In genomic region chr4:1961038-1961437, GRCh38 we compare ENCODE assay signal across 22 cellular contexts.
"Had no signal": no experiment of that assay in that cellular context is flagged by ENCODE, and none has a peak within 500 bp of the region (broad histone marks: within the 10 kb centered on the region; RNA-seq: fewer than 3 reads in every experiment).

No MANE protein-coding gene starts in this region.

- H3K4me3 Mint-ChIP-seq: dendritic cell treated with granulocyte-macrophage colony-stimulating factor and Interleukin-4, amounts not matched to agents 40 ng/mL and 50 ng/mL, for 4 days; effector memory CD8-positive, alpha-beta T cell; memory B cell; mesothelial cell of epicardium; natural killer cell; neural crest cell; stimulated activated naive B cell treated with anti-CD40 and anti-IgM and Interleukin-4, amounts not matched to agents 10 μg/mL and 1 μg/mL and 100 μg/mL, for 72 hours; stimulated activated naive CD8-positive, alpha-beta T cell treated with anti-CD3 and anti-CD28 coated beads, Interleukin-15, amount 100 ng/mL, for 72 hours had no signal

- H3K27me3 Mint-ChIP-seq: dendritic cell treated with granulocyte-macrophage colony-stimulating factor and Interleukin-4, amounts not matched to agents 40 ng/mL and 50 ng/mL, for 4 days; effector memory CD8-positive, alpha-beta T cell; memory B cell; stimulated activated naive B cell treated with anti-CD40 and anti-IgM and Interleukin-4, amounts not matched to agents 10 μg/mL and 1 μg/mL and 100 μg/mL, for 72 hours; stimulated activated naive CD8-positive, alpha-beta T cell treated with anti-CD3 and anti-CD28 coated beads, Interleukin-15, amount 100 ng/mL, for 72 hours had no signal

- H3K27ac ChIP-seq: esophagus squamous epithelium, gastroesophageal sphincter, left ventricle myocardium inferior, lower lobe of right lung, parathyroid adenoma, sigmoid colon, skin epidermis, testis, tibial nerve had no signal

- H3K9me3 ChIP-seq: esophagus squamous epithelium, gastroesophageal sphincter, left ventricle myocardium inferior, lower lobe of right lung, sigmoid colon, testis, tibial nerve had no signal

- FAIRE-seq: colon had no signal

- H3K79me2 ChIP-seq: parathyroid adenoma had no signal

- H3K27me3 ChIP-seq: esophagus squamous epithelium, gastroesophageal sphincter, sigmoid colon, testis, tibial nerve had no signal

- H3K9ac ChIP-seq: parathyroid adenoma had no signal

- H3K9me3 Mint-ChIP-seq: dendritic cell treated with granulocyte-macrophage colony-stimulating factor and Interleukin-4, amounts not matched to agents 40 ng/mL and 50 ng/mL, for 4 days; effector memory CD8-positive, alpha-beta T cell; memory B cell; natural killer cell; neural crest cell had no signal

- H3K4me1 ChIP-seq: esophagus squamous epithelium, gastroesophageal sphincter, lower lobe of right lung, parathyroid adenoma, sigmoid colon, tibial nerve had no signal

- H3K4me1 Mint-ChIP-seq: memory B cell; mesothelial cell of epicardium; natural killer cell; neural crest cell; stimulated activated naive B cell treated with anti-CD40 and anti-IgM and Interleukin-4, amounts not matched to agents 10 μg/mL and 1 μg/mL and 100 μg/mL, for 72 hours; stimulated activated naive CD8-positive, alpha-beta T cell treated with anti-CD3 and anti-CD28 coated beads, Interleukin-15, amount 100 ng/mL, for 72 hours had no signal

- H3K27ac Mint-ChIP-seq: dendritic cell treated with granulocyte-macrophage colony-stimulating factor and Interleukin-4, amounts not matched to agents 40 ng/mL and 50 ng/mL, for 4 days; memory B cell; mesothelial cell of epicardium; natural killer cell; stimulated activated naive B cell treated with anti-CD40 and anti-IgM and Interleukin-4, amounts not matched to agents 10 μg/mL and 1 μg/mL and 100 μg/mL, for 72 hours had no signal

- H2AFZ ChIP-seq: parathyroid adenoma had no signal

- ATAC-seq: effector memory CD8-positive, alpha-beta T cell; gastroesophageal sphincter; lower lobe of right lung; natural killer cell; stimulated activated naive B cell treated with anti-CD40 and anti-IgM and Interleukin-4, amounts not matched to agents 10 μg/mL and 1 μg/mL and 100 μg/mL, for 72 hours; stimulated activated naive CD8-positive, alpha-beta T cell treated with anti-CD3 and anti-CD28 coated beads, Interleukin-15, amount 100 ng/mL, for 72 hours had no signal

- H3K36me3 Mint-ChIP-seq: natural killer cell had no signal

- DNase-seq: effector memory CD8-positive, alpha-beta T cell; esophagus squamous epithelium; glutamatergic neuron; islet precursor cell; left ventricle myocardium inferior; lower lobe of right lung; natural killer cell; sigmoid colon; stimulated activated CD4-positive, alpha-beta T cell treated with anti-CD3 and anti-CD28 coated beads, Interleukin-2, amount 100 ng/mL, for 24 hours; stimulated activated CD4-positive, alpha-beta T cell treated with anti-CD3 and anti-CD28 coated beads, Interleukin-4, amount 100 ng/mL, for 4 hours; stimulated activated naive B cell treated with anti-CD40 and anti-IgM and Interleukin-4, amounts not matched to agents 10 μg/mL and 1 μg/mL and 100 μg/mL, for 72 hours; stimulated activated naive CD8-positive, alpha-beta T cell treated with anti-CD3 and anti-CD28 coated beads, Interleukin-15, amount 100 ng/mL, for 72 hours had no signal

- H3K4me3 ChIP-seq: esophagus squamous epithelium, gastroesophageal sphincter, left ventricle myocardium inferior, lower lobe of right lung, sigmoid colon, skin epidermis, testis, tibial nerve had no signal
